ENCODE assay signal across 1 cellular context in genomic region chr17:58219007-58219788, GRCh38.
A peak's percentile ranks its signal among the peaks of the same experiment; 100 is the strongest.
TF ChIP-seq lines count a peak whose summit lies in the region.

Gene MKS1 (minus strand): TSS chr17:58219255. CDS start chr17:58219230, 25 bp downstream.

TF ChIP-seq in WTC11, 78 proteins besides CTCF, POLR2A, EP300 and RAD21 (continued from another document):
- TF ChIP-seq ZNF425 (CRISPR knock-in tag; conservative IDR thresholded peaks at IDR 0.05) (no peak), GRHL2 (CRISPR knock-in tag; IDR thresholded peaks at IDR 0.05; ENCODE audit: insufficient replicate concordance, severe bottlenecking) (no peak), ZMAT4 (CRISPR knock-in tag; IDR thresholded peaks at IDR 0.05) (no peak), TEAD1 (CRISPR knock-in tag; IDR thresholded peaks at IDR 0.05) (no peak; the same call in 1 of the 2 replicates), NFYB (CRISPR knock-in tag; conservative IDR thresholded peaks at IDR 0.05; ENCODE audit: low read depth) (no peak), ZNF396 (CRISPR knock-in tag; IDR thresholded peaks at IDR 0.05; ENCODE audit: borderline replicate concordance) (no peak), ZNF232 (CRISPR knock-in tag; IDR thresholded peaks at IDR 0.05) (peak; percentile 85; the same call in 1 of the 2 replicates), FOXJ3 (CRISPR knock-in tag; IDR thresholded peaks at IDR 0.05; ENCODE audit: borderline replicate concordance) (no peak), JUN (CRISPR knock-in tag; IDR thresholded peaks at IDR 0.05) (no peak), ZNF317 (CRISPR knock-in tag; IDR thresholded peaks at IDR 0.05; ENCODE audit: borderline replicate concordance, low read depth) (no peak), FOXK1 (CRISPR knock-in tag; IDR thresholded peaks at IDR 0.05) (peak; percentile 98), ZNF263 (CRISPR knock-in tag; IDR thresholded peaks at IDR 0.05; ENCODE audit: low read depth) (no peak), ZNF281 (CRISPR knock-in tag; IDR thresholded peaks at IDR 0.05) (no peak), CDX4 (CRISPR knock-in tag; IDR thresholded peaks at IDR 0.05; ENCODE audit: borderline replicate concordance) (no peak), NR1H2 (CRISPR knock-in tag; IDR thresholded peaks at IDR 0.05) (no peak), MXD4 (CRISPR knock-in tag; IDR thresholded peaks at IDR 0.05; ENCODE audit: borderline replicate concordance) (no peak), SP1 (CRISPR knock-in tag; conservative IDR thresholded peaks at IDR 0.05) (peak; percentile 66), USF1 (CRISPR knock-in tag; IDR thresholded peaks at IDR 0.05) (no peak)
- TF ChIP-seq, protein P1, sequence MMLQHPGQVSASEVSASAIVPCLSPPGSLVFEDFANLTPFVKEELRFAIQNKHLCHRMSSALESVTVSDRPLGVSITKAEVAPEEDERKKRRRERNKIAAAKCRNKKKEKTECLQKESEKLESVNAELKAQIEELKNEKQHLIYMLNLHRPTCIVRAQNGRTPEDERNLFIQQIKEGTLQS (CRISPR knock-in tag; conservative IDR thresholded peaks at IDR 0.05) = no peak
- TF ChIP-seq, protein P2, sequence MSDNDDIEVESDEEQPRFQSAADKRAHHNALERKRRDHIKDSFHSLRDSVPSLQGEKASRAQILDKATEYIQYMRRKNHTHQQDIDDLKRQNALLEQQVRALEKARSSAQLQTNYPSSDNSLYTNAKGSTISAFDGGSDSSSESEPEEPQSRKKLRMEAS (CRISPR knock-in tag; IDR thresholded peaks at IDR 0.05) = peak; percentile 92
- TF ChIP-seq, protein P3, sequence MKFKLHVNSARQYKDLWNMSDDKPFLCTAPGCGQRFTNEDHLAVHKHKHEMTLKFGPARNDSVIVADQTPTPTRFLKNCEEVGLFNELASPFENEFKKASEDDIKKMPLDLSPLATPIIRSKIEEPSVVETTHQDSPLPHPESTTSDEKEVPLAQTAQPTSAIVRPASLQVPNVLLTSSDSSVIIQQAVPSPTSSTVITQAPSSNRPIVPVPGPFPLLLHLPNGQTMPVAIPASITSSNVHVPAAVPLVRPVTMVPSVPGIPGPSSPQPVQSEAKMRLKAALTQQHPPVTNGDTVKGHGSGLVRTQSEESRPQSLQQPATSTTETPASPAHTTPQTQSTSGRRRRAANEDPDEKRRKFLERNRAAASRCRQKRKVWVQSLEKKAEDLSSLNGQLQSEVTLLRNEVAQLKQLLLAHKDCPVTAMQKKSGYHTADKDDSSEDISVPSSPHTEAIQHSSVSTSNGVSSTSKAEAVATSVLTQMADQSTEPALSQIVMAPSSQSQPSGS (CRISPR knock-in tag; IDR thresholded peaks at IDR 0.05; ENCODE audit: borderline replicate concordance, low read depth) = no peak
